Comparison of ENCODE assay signal across 10 cellular contexts in the genomic region with DNA sequence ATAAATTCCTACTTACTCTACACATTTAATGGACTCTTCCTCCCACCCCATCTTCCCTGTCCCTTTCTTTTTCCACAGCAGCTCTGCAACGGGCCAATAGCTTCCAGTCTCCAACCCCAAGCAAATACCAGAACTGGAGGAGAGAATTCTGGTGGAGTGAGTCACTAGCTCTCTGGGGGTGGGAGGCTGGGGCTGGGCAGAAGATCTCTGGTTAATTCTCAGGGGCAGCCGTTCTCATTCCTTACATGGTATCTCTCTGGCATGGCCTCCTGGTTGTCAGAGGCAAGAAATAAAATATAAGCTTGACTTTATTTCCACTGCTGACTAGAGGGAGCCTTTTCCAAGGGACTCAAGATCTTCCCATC.
DNase-seq lines count a peak whose midpoint lies in the region; ATAC-seq, FAIRE-seq and TF ChIP-seq lines count a peak whose summit lies in the region.
"Had no signal": no experiment of that assay in that cellular context is flagged by ENCODE, and none has a peak within 500 bp of the region (broad histone marks: within the 10 kb centered on the region; RNA-seq: fewer than 3 reads in every experiment).

No MANE protein-coding gene starts in this region.

- FAIRE-seq in keratinocyte (lab: Jason Lieb, UNC) = peak; percentile 74

- H3K9me3 ChIP-seq in keratinocyte (ENCODE audit: control insufficient read depth, low read depth, low read length) = no peaks in the 10 kb centered on the region
- H3K9me3 ChIP-seq in thyroid gland = no peaks in the 10 kb centered on the region
- H3K9me3 ChIP-seq: neutrophil had no signal

- intact Hi-C loops in thyroid gland (cut with DNase I) = loop anchor here (10.0 kb wide), 1 partner anchor 362 kb away; no protein-coding TSS in a partner anchor

- H3K27me3 ChIP-seq in brain microvascular endothelial cell (replicated peaks) = no peaks in the 10 kb centered on the region
- no peaks in the 10 kb centered on the region for H3K27me3 ChIP-seq in keratinocyte (ENCODE audit: control insufficient read depth, extremely low read depth, insufficient read depth, low read length)
- H3K27me3 ChIP-seq in thyroid gland = no peaks in the 10 kb centered on the region
- H3K27me3 ChIP-seq: neutrophil had no signal

- no peak overlapping the region for H3K9ac ChIP-seq in keratinocyte (ENCODE audit: control insufficient read depth, extremely low read depth, insufficient read depth, low read length)

- H3K4me1 Mint-ChIP-seq in HFFc6 (ENCODE audit: low read depth) = peaks cover 93% of the 10 kb centered on the region
- peaks cover 18% of the 10 kb centered on the region for H3K4me1 Mint-ChIP-seq in activated T-cell treated with anti-CD3 and anti-CD28 coated beads, Interleukin-2, amount 50 U/mL, for 4 hours (ENCODE audit: low read depth)

- in situ Hi-C loops in brain microvascular endothelial cell (cut with HindIII; ENCODE audit: low pct_ligation_motif_present, low sequenced_read_pairs) = no loop called here

- peak overlapping the region; percentile 88 for H3K4me3 Mint-ChIP-seq in HFFc6
- H3K4me3 Mint-ChIP-seq in activated T-cell treated with anti-CD3 and anti-CD28 coated beads, Interleukin-2, amount 50 U/mL, for 4 hours = no peak overlapping the region

- 31 to 36% methylated on average over 2 of the region's 2 CpGs for WGBS in thyroid gland, 2 donors

- no peaks in the 10 kb centered on the region for H3K9me3 Mint-ChIP-seq in HFFc6
- H3K9me3 Mint-ChIP-seq in activated T-cell treated with anti-CD3 and anti-CD28 coated beads, Interleukin-2, amount 50 U/mL, for 4 hours = no peaks in the 10 kb centered on the region

- H3K36me3 Mint-ChIP-seq in HFFc6 (ENCODE audit: low read depth) = no peaks in the 10 kb centered on the region
- H3K36me3 Mint-ChIP-seq in activated T-cell treated with anti-CD3 and anti-CD28 coated beads, Interleukin-2, amount 50 U/mL, for 4 hours (ENCODE audit: insufficient read depth) = no peaks in the 10 kb centered on the region

- H3K4me1 ChIP-seq in keratinocyte (ENCODE audit: control insufficient read depth, extremely low read depth, insufficient read depth, low read length) (peaks cover 47% of the 10 kb centered on the region), thyroid gland (peaks cover 0 to 11% of the 10 kb centered on the region in 2 donors)

- H3K4me2 ChIP-seq in keratinocyte (ENCODE audit: control insufficient read depth, extremely low read depth, insufficient read depth, low read depth, low read length) = peak overlapping the region; percentile 51

- no peaks in the 10 kb centered on the region for H4K20me1 ChIP-seq in keratinocyte (ENCODE audit: control insufficient read depth, extremely low read depth, insufficient read depth, low read length)

- dilution Hi-C loops in keratinocyte (cut with MboI; ENCODE audit: extremely low pct_ligation_motif_present, low sequenced_read_pairs) = no loop called here

- peaks cover 2% of the 10 kb centered on the region for H3K9me1 ChIP-seq in keratinocyte (ENCODE audit: control insufficient read depth, extremely low read depth, insufficient read depth, low read length)

- H3K27ac ChIP-seq in brain microvascular endothelial cell (peak overlapping the region; percentile 99), keratinocyte (ENCODE audit: control insufficient read depth, insufficient read depth, low read length) (peak overlapping the region; percentile 79), thyroid gland (peak overlapping the region in 2 of 3 donors; percentile 58 to 76)
- H3K27ac ChIP-seq: neutrophil had no signal

- H2AFZ ChIP-seq in keratinocyte (ENCODE audit: control insufficient read depth, low read length) = no peak overlapping the region

- peak overlapping the region; percentile 96 for H3K27ac Mint-ChIP-seq in HFFc6

- DNase-seq in HFFc6 (peak; percentile 93), brain microvascular endothelial cell (peak; percentile 94), keratinocyte (ENCODE audit: low read depth, low spot score) (no peak), thyroid gland (no peak), NCI-H2196 (lab: John Stamatoyannopoulos, UW; ENCODE audit: unreplicated experiment) (no peak)
- no peak for DNase-seq in activated T-cell treated with anti-CD3 and anti-CD28 coated beads, Interleukin-2, amount 50 U/mL, for 4 hours
- DNase-seq: activated naive CD4-positive, alpha-beta T cell treated with Interleukin-2 at 50 U/mL for 16 hours had no signal

- H3K4me3 ChIP-seq in brain microvascular endothelial cell (ENCODE audit: low read depth, low read length) (peak overlapping the region; percentile 58), keratinocyte (ENCODE audit: control insufficient read depth in 2 of 3, extremely low read depth in 1 of 3, insufficient read depth in 2 of 3, low read depth in 1 of 3, low read length in 3 of 3) (no peak overlapping the region), thyroid gland (replicated peaks in 1 of 3) (no peak overlapping the region)

- H3K36me3 ChIP-seq in brain microvascular endothelial cell (replicated peaks) (no peaks in the 10 kb centered on the region), keratinocyte (ENCODE audit: control insufficient read depth in 2 of 2, extremely low read depth in 1 of 2, insufficient read depth in 2 of 2, low read length in 2 of 2) (peaks cover 3 to 44% of the 10 kb centered on the region in 2 experiments), thyroid gland (no peaks in the 10 kb centered on the region)
- H3K36me3 ChIP-seq: neutrophil had no signal

- TF ChIP-seq CTCF in HFFc6 (IDR thresholded peaks at IDR 0.05) = no peak
- no peak for TF ChIP-seq CTCF in brain microvascular endothelial cell (IDR thresholded peaks at IDR 0.05; ENCODE audit: low read depth, low read length, missing control alignments)
- no peak for TF ChIP-seq CTCF in keratinocyte (optimal IDR thresholded peaks at IDR 0.05 in 1 of 3, IDR thresholded peaks at IDR 0.05 in 1 of 3, conservative IDR thresholded peaks at IDR 0.05 in 1 of 3; ENCODE audit: extremely low read depth in 1 of 3, insufficient read depth in 2 of 3, low read length in 3 of 3)
- no peak for TF ChIP-seq CTCF in thyroid gland (IDR thresholded peaks at IDR 0.05)

- no peaks in the 10 kb centered on the region for H3K27me3 Mint-ChIP-seq in HFFc6 (ENCODE audit: insufficient read depth)
- H3K27me3 Mint-ChIP-seq in activated T-cell treated with anti-CD3 and anti-CD28 coated beads, Interleukin-2, amount 50 U/mL, for 4 hours (ENCODE audit: low read depth) = no peaks in the 10 kb centered on the region

- TF ChIP-seq POLR2A in thyroid gland (IDR thresholded peaks at IDR 0.05) = no peak

- ATAC-seq in activated T-cell treated with anti-CD3 and anti-CD28 coated beads, Interleukin-2, amount 50 U/mL, for 4 hours = no peak
- ATAC-seq in HG02588 (IDR thresholded peaks at IDR 0.05; ENCODE audit: unreplicated experiment) = no peak
- ATAC-seq in GM21825 (IDR thresholded peaks at IDR 0.05; ENCODE audit: unreplicated experiment) = no peak

- no peaks in the 10 kb centered on the region for H3K79me2 ChIP-seq in keratinocyte (ENCODE audit: control insufficient read depth, insufficient read depth, low read length)

Comparison
In these comparisons a context has a peak if more than half of its experiments do, and no peak if none do; other contexts are left out.
1. DNase-seq: peak in HFFc6 (single experiment) and brain microvascular endothelial cell (single experiment); none in keratinocyte (single experiment), thyroid gland (0 of 2), activated T-cell treated with anti-CD3 and anti-CD28 coated beads, Interleukin-2, amount 50 U/mL, for 4 hours (single experiment) and NCI-H2196 (single experiment).
2. Peak in every context shown above with its lines, with median percentiles within 50 percentile points of each other: H3K27ac ChIP-seq.